ENCODE assay signal across 10 cellular contexts in the genomic region with DNA sequence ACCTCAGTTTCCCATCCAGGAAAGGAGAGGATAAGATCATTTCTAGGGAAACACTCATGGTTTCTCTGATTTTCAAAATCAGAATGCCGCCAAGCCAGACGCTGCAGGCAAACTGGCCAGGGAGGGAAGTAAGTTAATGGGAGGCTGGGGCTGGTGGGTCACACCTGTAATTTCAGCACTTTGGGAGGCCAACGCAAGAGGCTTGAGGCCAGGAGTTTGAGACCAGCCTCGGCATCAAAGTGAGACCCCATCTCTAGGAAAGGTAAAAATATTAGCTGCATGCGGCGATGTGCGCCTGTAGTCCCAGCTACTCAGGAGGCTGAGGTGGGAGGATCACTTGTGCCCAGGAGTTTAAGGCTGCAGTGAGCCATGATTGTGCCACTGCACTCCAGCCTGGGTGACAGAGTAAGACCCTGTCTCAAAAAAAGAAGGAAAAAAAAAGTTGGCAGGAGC. TPM values are rescaled to one million over a fixed set of nuclear protein-coding genes. Genes with fewer than 3 reads are reported as not detected.
DNase-seq lines count a peak whose midpoint lies in the region; ATAC-seq, FAIRE-seq and TF ChIP-seq lines count a peak whose summit lies in the region.
"Had no signal": no experiment of that assay in that cellular context is flagged by ENCODE, and none has a peak within 500 bp of the region (broad histone marks: within the 10 kb centered on the region; RNA-seq: fewer than 3 reads in every experiment).

No MANE protein-coding gene starts in this region.

- peak overlapping the region; percentile 44 to 45 for H3K9ac ChIP-seq in liver (ENCODE audit: low read depth in 1 of 2, low read length in 2 of 2)
- H3K9ac ChIP-seq in HepG2 (ENCODE audit: insufficient read depth, low read depth, low read length): no peak overlapping the region

- H3K36me3 ChIP-seq in liver (ENCODE audit: control insufficient read depth in 4 of 4, insufficient read depth in 3 of 4, low read depth in 1 of 4, low read length in 3 of 4): no peaks in the 10 kb centered on the region
- H3K36me3 ChIP-seq in HepG2 (replicated peaks in 1 of 2; ENCODE audit: control insufficient read depth in 1 of 2, insufficient read depth in 2 of 2, low read length in 2 of 2): no peaks in the 10 kb centered on the region
- no peaks in the 10 kb centered on the region for H3K36me3 ChIP-seq in muscle layer of duodenum (ENCODE audit: control insufficient read depth in 1 of 2, insufficient read depth in 2 of 2, low read length in 2 of 2)
- no peaks in the 10 kb centered on the region for H3K36me3 ChIP-seq in upper lobe of right lung

- FAIRE-seq in HepG2 (lab: Jason Lieb, UNC): no peak

- H3K4me1 Mint-ChIP-seq in activated naive CD8-positive, alpha-beta T cell (ENCODE audit: low read depth): peaks cover 86% of the 10 kb centered on the region

- H3K9me3 Mint-ChIP-seq in activated naive CD8-positive, alpha-beta T cell (ENCODE audit: low read depth): no peaks in the 10 kb centered on the region

- H3K27me3 Mint-ChIP-seq in activated naive CD8-positive, alpha-beta T cell: no peaks in the 10 kb centered on the region

- POLR2A ChIA-PET in HepG2 (lab: Yijun Ruan, JAX): no interaction called here

- H3K4me3 ChIP-seq in liver (ENCODE audit: low read depth in 1 of 3, low read length in 3 of 3) (peak overlapping the region in 1 of 3 donors; percentile 5), HepG2 (replicated peaks in 1 of 3; ENCODE audit: insufficient read depth in 1 of 3, low read depth in 2 of 3, low read length in 3 of 3) (no peak overlapping the region), muscle layer of duodenum (ENCODE audit: low read depth in 1 of 2, low read length in 2 of 2) (peak overlapping the region; percentile 37 to 49), upper lobe of right lung (peak overlapping the region; percentile 48)

- TF ChIP-seq EP300 in HepG2 (IDR thresholded peaks at IDR 0.05; ENCODE audit: low read depth in 2 of 2, low read length in 2 of 2) (no peak), HepG2 (CRISPR knock-in tag; IDR thresholded peaks at IDR 0.05; ENCODE audit: borderline replicate concordance) (no peak)

- TF ChIP-seq RAD21 in liver (IDR thresholded peaks at IDR 0.05) (no peak), HepG2 (CRISPR knock-in tag; IDR thresholded peaks at IDR 0.05) (no peak)

- DNase-seq in HepG2 (ENCODE audit: low spot score): no peak
- DNase-seq in upper lobe of right lung: no peak
- no peak for DNase-seq in ecto neural progenitor cell (ENCODE audit: low spot score)
- DNase-seq: COR-L47, NCI-H226 had no signal

- CTCF ChIA-PET in HepG2 (lab: Yijun Ruan, JAX; ENCODE audit: low intra/inter-chr PET ratio, low total read pairs): no interaction called here

- peak overlapping the region; percentile 99 for H3K27ac Mint-ChIP-seq in activated naive CD8-positive, alpha-beta T cell

- TF ChIP-seq CTCF in liver (IDR thresholded peaks at IDR 0.05; ENCODE audit: low read depth, low read length, missing input control) (no peak), HepG2 (CRISPR knock-in tag; IDR thresholded peaks at IDR 0.05) (no peak), upper lobe of right lung (IDR thresholded peaks at IDR 0.05) (no peak)

- H3K79me2 ChIP-seq in HepG2 (ENCODE audit: insufficient read depth, low read length): no peaks in the 10 kb centered on the region

- in situ Hi-C loops in HepG2 (cut with HindIII; ENCODE audit: extremely low pct_ligation_motif_present, low pct_unique_long_range_greater_than_20kb): no loop called here

- H3K27ac ChIP-seq in liver (ENCODE audit: low read depth in 1 of 2, low read length in 2 of 2) (peak overlapping the region; percentile 45 to 51), HepG2 (ENCODE audit: extremely low read length, insufficient read depth, low read length) (no peak overlapping the region), muscle layer of duodenum (ENCODE audit: low read length) (peak overlapping the region; percentile 63), upper lobe of right lung (peak overlapping the region; percentile 80)

- ATAC-seq in HepG2: no peak
- ATAC-seq in upper lobe of right lung: no peak
- no peak for ATAC-seq in GM18907 (IDR thresholded peaks at IDR 0.05; ENCODE audit: unreplicated experiment)
- ATAC-seq in HG02973 (IDR thresholded peaks at IDR 0.05; ENCODE audit: unreplicated experiment): no peak

- no peak overlapping the region for H3K4me2 ChIP-seq in HepG2 (ENCODE audit: low read depth, low read length)

- TF ChIP-seq POLR2A in HepG2 (IDR thresholded peaks at IDR 0.05; ENCODE audit: insufficient read depth in 1 of 2, low read depth in 2 of 2, low read length in 2 of 2): no peak

- H2AFZ ChIP-seq in HepG2 (ENCODE audit: low read length): no peak overlapping the region

- peak overlapping the region; percentile 96 for H3K4me3 Mint-ChIP-seq in activated naive CD8-positive, alpha-beta T cell

- intact Hi-C loops in HepG2 (cut with micrococcal nuclease; ENCODE audit: unreplicated experiment) (no loop called here), upper lobe of right lung (cut with DNase I) (no loop called here)

- H3K36me3 Mint-ChIP-seq in activated naive CD8-positive, alpha-beta T cell: peaks cover 2% of the 10 kb centered on the region

- BruUV-seq in HepG2 (replicated peaks; lab: Mats Ljungman, UMichigan): no TSS peak

- H3K9me3 ChIP-seq in liver (ENCODE audit: control insufficient read depth in 4 of 4, low read length in 3 of 4) (no peaks in the 10 kb centered on the region), HepG2 (ENCODE audit: low read length) (no peaks in the 10 kb centered on the region), muscle layer of duodenum (ENCODE audit: control insufficient read depth in 1 of 2, low read length in 2 of 2) (no peaks in the 10 kb centered on the region), upper lobe of right lung (no peaks in the 10 kb centered on the region)

- peaks cover 0 to 2% (median 0%) of the 10 kb centered on the region in 4 donors for H3K27me3 ChIP-seq in liver (ENCODE audit: control insufficient read depth in 4 of 4, insufficient read depth in 4 of 4, low read length in 3 of 4)
- H3K27me3 ChIP-seq in HepG2 (ENCODE audit: control insufficient read depth in 1 of 2, insufficient read depth in 2 of 2, low read length in 2 of 2): peaks cover 4 to 48% of the 10 kb centered on the region in 2 experiments; a peak in 4 of 5 replicates
- no peaks in the 10 kb centered on the region for H3K27me3 ChIP-seq in muscle layer of duodenum (ENCODE audit: low read depth, low read length)
- no peaks in the 10 kb centered on the region for H3K27me3 ChIP-seq in upper lobe of right lung

- peaks cover 0 to 2% (median 0%) of the 10 kb centered on the region in 4 donors for H3K4me1 ChIP-seq in liver (ENCODE audit: control insufficient read depth in 4 of 4, insufficient read depth in 4 of 4, low read length in 3 of 4)
- peaks cover 54% of the 10 kb centered on the region for H3K4me1 ChIP-seq in HepG2 (ENCODE audit: insufficient read depth, low read length)
- H3K4me1 ChIP-seq in muscle layer of duodenum (ENCODE audit: control insufficient read depth in 1 of 2, insufficient read depth in 2 of 2, low read length in 2 of 2): peaks cover 12 to 22% of the 10 kb centered on the region in 2 donors
- H3K4me1 ChIP-seq in upper lobe of right lung: peaks cover 75% of the 10 kb centered on the region

- no peaks in the 10 kb centered on the region for H4K20me1 ChIP-seq in HepG2 (ENCODE audit: insufficient read depth, low read length)

- 80% methylated on average over 7 of the region's 7 CpGs for WGBS in liver
- 90% methylated on average over 7 of the region's 7 CpGs for WGBS in HepG2 (ENCODE audit: low lambda C conversion rate)

RNA-seq across cellular contexts. Expression of a gene that starts 0.6 kb away (rescaled TPM):
- 1 to 10 TPM; 4.8 to 9.6 TPM for total RNA-seq in liver
- polyA plus RNA-seq in liver: 1 to 10 TPM; 2.1 to 4.8 TPM
- total RNA-seq in HepG2 (2016; rRNA removed; fragmentation: Illumina TruSeq; extraction: Trizol): not detected in 2 replicates
- not detected in 2 replicates for total RNA-seq in HepG2 (2016; cell fraction: cytosol; rRNA removed; fragmentation: Illumina TruSeq; extraction: Trizol; ENCODE audit: low read depth)
- total RNA-seq in HepG2 (2016; cell fraction: insoluble cytoplasmic fraction; rRNA removed; fragmentation: Illumina TruSeq; extraction: Trizol): not detected in 2 replicates
- not detected in 2 replicates for total RNA-seq in HepG2 (2016; cell fraction: membrane; rRNA removed; fragmentation: Illumina TruSeq; extraction: Trizol)
- total RNA-seq in HepG2 (2016; cell fraction: nucleus; rRNA removed; fragmentation: Illumina TruSeq; extraction: Trizol): not detected in 2 replicates
- 0.07 and 0.12 TPM in 2 replicates for polyA plus RNA-seq in HepG2 (2011; rRNA removed)
- polyA plus RNA-seq in HepG2 (2011; cell fraction: cytosol; rRNA removed): 0.07 and 0.08 TPM in 2 replicates
- polyA plus RNA-seq in HepG2 (2011; cell fraction: nucleus; rRNA removed): 0.14 and 0.16 TPM in 2 replicates
- polyA plus RNA-seq in HepG2 (2012): not detected in 2 replicates
- not detected in 2 replicates for polyA plus RNA-seq in HepG2 (2016; cell fraction: cytosol; fragmentation: Illumina TruSeq; extraction: Trizol; ENCODE audit: low read depth)
- 0.10 TPM in 1 of 2 replicates, not detected in the other for polyA plus RNA-seq in HepG2 (2016; cell fraction: insoluble cytoplasmic fraction; fragmentation: Illumina TruSeq; extraction: Trizol; ENCODE audit: low read depth)
- polyA plus RNA-seq in HepG2 (2016; cell fraction: membrane; fragmentation: Illumina TruSeq; extraction: Trizol; ENCODE audit: low read depth): not detected in 2 replicates
- not detected in 2 replicates for polyA plus RNA-seq in HepG2 (2016; cell fraction: nucleus; fragmentation: Illumina TruSeq; extraction: Trizol; ENCODE audit: insufficient read depth, low read depth)
- polyA minus RNA-seq in HepG2 (2011; rRNA and poly(A)+ RNA removed; ENCODE audit: low replicate concordance): 0.26 and 2.7 TPM in 2 replicates
- polyA minus RNA-seq in HepG2 (2011; cell fraction: cytosol; rRNA and poly(A)+ RNA removed): not detected in 2 replicates
- polyA minus RNA-seq in HepG2 (2011; cell fraction: nucleus; rRNA and poly(A)+ RNA removed): not detected in 2 replicates
- 31.9 TPM for total RNA-seq in upper lobe of right lung

RNA-seq across cellular contexts. Expression of a gene that starts 35.2 kb away (rescaled TPM):
- total RNA-seq in liver (1 to 10 TPM in 1 of 2 donors, under 1 TPM in 1; 0.25 to 2.6 TPM), HepG2 (2016; rRNA removed; fragmentation: Illumina TruSeq; extraction: Trizol) (not detected in 2 replicates), upper lobe of right lung (43.8 TPM)
- polyA plus RNA-seq in liver (under 1 TPM; 0.14 to 0.51 TPM), HepG2 (2011; rRNA removed) (not detected in 2 replicates)
- total RNA-seq in HepG2 (2016; cell fraction: cytosol; rRNA removed; fragmentation: Illumina TruSeq; extraction: Trizol; ENCODE audit: low read depth): not detected in 2 replicates
- total RNA-seq in HepG2 (2016; cell fraction: insoluble cytoplasmic fraction; rRNA removed; fragmentation: Illumina TruSeq; extraction: Trizol): not detected in 2 replicates
- total RNA-seq in HepG2 (2016; cell fraction: membrane; rRNA removed; fragmentation: Illumina TruSeq; extraction: Trizol): not detected in 2 replicates
- not detected in 2 replicates for total RNA-seq in HepG2 (2016; cell fraction: nucleus; rRNA removed; fragmentation: Illumina TruSeq; extraction: Trizol)
- polyA plus RNA-seq in HepG2 (2011; cell fraction: cytosol; rRNA removed): not detected in 2 replicates
- not detected in 2 replicates for polyA plus RNA-seq in HepG2 (2011; cell fraction: nucleus; rRNA removed)
- not detected in 2 replicates for polyA plus RNA-seq in HepG2 (2012)
- not detected in 2 replicates for polyA plus RNA-seq in HepG2 (2016; cell fraction: cytosol; fragmentation: Illumina TruSeq; extraction: Trizol; ENCODE audit: low read depth)
- not detected in 2 replicates for polyA plus RNA-seq in HepG2 (2016; cell fraction: insoluble cytoplasmic fraction; fragmentation: Illumina TruSeq; extraction: Trizol; ENCODE audit: low read depth)
- not detected in 2 replicates for polyA plus RNA-seq in HepG2 (2016; cell fraction: membrane; fragmentation: Illumina TruSeq; extraction: Trizol; ENCODE audit: low read depth)
- not detected in 2 replicates for polyA plus RNA-seq in HepG2 (2016; cell fraction: nucleus; fragmentation: Illumina TruSeq; extraction: Trizol; ENCODE audit: insufficient read depth, low read depth)
- not detected in 2 replicates for polyA minus RNA-seq in HepG2 (2011; rRNA and poly(A)+ RNA removed; ENCODE audit: low replicate concordance)
- not detected in 2 replicates for polyA minus RNA-seq in HepG2 (2011; cell fraction: cytosol; rRNA and poly(A)+ RNA removed)
- not detected in 2 replicates for polyA minus RNA-seq in HepG2 (2011; cell fraction: nucleus; rRNA and poly(A)+ RNA removed)

Comparison
In these comparisons a context has a peak if more than half of its experiments do, and no peak if none do; other contexts are left out.
1. H3K4me3 ChIP-seq: peak in muscle layer of duodenum (2 of 2) and upper lobe of right lung (single experiment); none in HepG2 (0 of 3).
2. RNA of a gene that starts 35.2 kb away (total RNA-seq): 43.8 TPM in upper lobe of right lung (single experiment); 0.25 to 2.6 TPM in liver and not detected in HepG2; every median in the first group is over 10 times any median in the second.